30 cellular contexts compared by ENCODE assay signal in genomic region chr10:46198516-46198915, GRCh38.
"Had no signal": no experiment of that assay in that cellular context is flagged by ENCODE, and none has a peak within 500 bp of the region (broad histone marks: within the 10 kb centered on the region; RNA-seq: fewer than 3 reads in every experiment).

No MANE protein-coding gene starts in this region.

- DNase-seq: activated CD4-positive, alpha-beta T cell treated with anti-CD3 and anti-CD28 coated beads for 48 hours; activated CD4-positive, alpha-beta T cell treated with anti-CD3 and anti-CD28 coated beads, Interleukin-2, amount 50 U/mL, for 48 hours; activated CD8-positive, alpha-beta memory T cell treated with anti-CD3 and anti-CD28 coated beads, Interleukin-2, amount 50 U/mL, for 4 hours; activated gamma-delta T cell treated with Interleukin-2 at 50 U/mL for 16 hours; activated naive CD4-positive, alpha-beta T cell treated with anti-CD3 and anti-CD28 coated beads, Interleukin-2, amount 50 U/mL, for 16 hours; activated T-cell treated with anti-CD3 and anti-CD28 coated beads, Interleukin-2, amount 50 U/mL, for 24 hours; amygdala; colonic mucosa; effector memory CD4-positive, alpha-beta T cell; erythroblast; left colon; midbrain; naive thymus-derived CD4-positive, alpha-beta T cell; ovary; retina; sigmoid colon; stimulated activated CD4-positive, alpha-beta T cell treated with anti-CD3 and anti-CD28 coated beads, Interleukin-1b, Interleukin-23, amount 100 ng/mL, for 48 hours; stimulated activated CD4-positive, alpha-beta T cell treated with anti-CD3 and anti-CD28 coated beads, Interleukin-4, amount 100 ng/mL, for 4 hours; stimulated activated CD8-positive, alpha-beta memory T cell treated with anti-CD3 and anti-CD28 coated beads, Interleukin-4, amount 100 ng/mL, for 48 hours; stimulated activated naive CD8-positive, alpha-beta T cell treated with anti-CD3 and anti-CD28 coated beads, Interleukin-15, amount 100 ng/mL, for 72 hours; substantia nigra; T1000; WERI-Rb-1 had no signal

- ATAC-seq: activated CD4-positive, CD25-positive, alpha-beta regulatory T cell treated with anti-CD3 and anti-CD28 coated beads, Interleukin-2, amount 50 U/mL, for 24 hours; gastroesophageal sphincter; left colon; naive thymus-derived CD4-positive, alpha-beta T cell; stimulated activated memory B cell treated with anti-CD40 and anti-IgM and Interleukin-4, amounts not matched to agents 10 μg/mL and 1 μg/mL and 100 μg/mL, for 72 hours; stimulated activated naive CD8-positive, alpha-beta T cell treated with anti-CD3 and anti-CD28 coated beads, Interleukin-15, amount 100 ng/mL, for 72 hours had no signal

- H3K27ac ChIP-seq: colonic mucosa, gastroesophageal sphincter, hepatocyte, ovary, prostate gland, sigmoid colon, vagina, WERI-Rb-1 had no signal

- H3K4me3 ChIP-seq: colonic mucosa, gastroesophageal sphincter, hepatocyte, ovary, prostate gland, sigmoid colon, smooth muscle cell, vagina had no signal

- H3K36me3 ChIP-seq: colonic mucosa, gastroesophageal sphincter, ovary, prostate gland, sigmoid colon, vagina, WERI-Rb-1 had no signal

- H3K27me3 ChIP-seq: colonic mucosa, gastroesophageal sphincter, hepatocyte, ovary, sigmoid colon, vagina had no signal
